ENCODE assay signal across 14 cellular contexts in genomic region chr15:39704684-39705083, GRCh38.
DNase-seq lines count a peak whose midpoint lies in the region; ATAC-seq and TF ChIP-seq lines count a peak whose summit lies in the region.
"Had no signal": no experiment of that assay in that cellular context is flagged by ENCODE, and none has a peak within 500 bp of the region (broad histone marks: within the 10 kb centered on the region; RNA-seq: fewer than 3 reads in every experiment).

No MANE protein-coding gene starts in this region.

- H2BK15ac ChIP-seq in H9 (ENCODE audit: low read depth, low read length) = no peak overlapping the region

- H3K79me2 ChIP-seq in H9 (ENCODE audit: insufficient read depth, low read length) = no peaks in the 10 kb centered on the region
- H3K79me2 ChIP-seq in neural progenitor cell (ENCODE audit: low read depth) = no peaks in the 10 kb centered on the region

- H3K4me1 ChIP-seq in H9 (ENCODE audit: insufficient read depth, low read length) = no peaks in the 10 kb centered on the region
- H3K4me1 ChIP-seq in neural progenitor cell = peaks cover 4% of the 10 kb centered on the region

- H3K27ac ChIP-seq in H9 (ENCODE audit: insufficient read length, low read depth, low read length) (no peak overlapping the region), neural progenitor cell (no peak overlapping the region)

- no peak overlapping the region for H4K91ac ChIP-seq in H9 (ENCODE audit: insufficient read length, low read depth, low read length)

- H3K14ac ChIP-seq in H9 (ENCODE audit: insufficient read depth, low read length) = no peak overlapping the region

- DNase-seq in H9 = no peak
- no peak for DNase-seq in WTC11 (ENCODE audit: low spot score)
- DNase-seq in fibroblast of pulmonary artery (ENCODE audit: low read depth) = peak; percentile 84
- DNase-seq in neural progenitor cell (ENCODE audit: low spot score) = no peak
- no peak for DNase-seq in dermis blood vessel endothelial cell
- DNase-seq in GM13977 (ENCODE audit: low spot score) = no peak
- no peak for DNase-seq in HEK293T (ENCODE audit: extremely low spot score)
- DNase-seq in NCI-H524 (lab: John Stamatoyannopoulos, UW) = no peak
- DNase-seq: activated CD8-positive, alpha-beta memory T cell treated with anti-CD3 and anti-CD28 coated beads for 24 hours; activated gamma-delta T cell treated with Interleukin-2 at 50 U/mL for 16 hours; islet precursor cell; NCI-H146; NCI-H526 treated with DMSO at 0.1 percent for 48 hours; stimulated activated naive CD8-positive, alpha-beta T cell treated with anti-CD3 and anti-CD28 coated beads, Interleukin-15, Interleukin-2, amounts not matched to agents 100 U/mL and 50 U/mL, for 24 hours had no signal

- POLR2A ChIA-PET in WTC11 (lab: Charles Lee) (interaction anchor here (0.6 kb wide), 1 partner anchor 52 kb away, joined by 3 read pairs; no protein-coding TSS in a partner anchor), HEK293T (lab: Yijun Ruan, JAX) (no interaction called here)

- H3K79me1 ChIP-seq in H9 (ENCODE audit: insufficient read depth, low read depth, low read length, poor library complexity, severe bottlenecking) = no peaks in the 10 kb centered on the region

- H3K27me3 Mint-ChIP-seq in H9 (ENCODE audit: low read depth) (no peaks in the 10 kb centered on the region), WTC11 (ENCODE audit: low read depth) (no peaks in the 10 kb centered on the region), neural progenitor cell (ENCODE audit: insufficient read depth, low read depth) (peaks cover 2% of the 10 kb centered on the region)

- in situ Hi-C loops in GM13977 (cut with MboI; ENCODE audit: low pct_unique_long_range_greater_than_20kb, low sequenced_read_pairs, unreplicated experiment) = no loop called here

- H3K27me3 ChIP-seq in H9 (ENCODE audit: insufficient read depth, low read length) (no peaks in the 10 kb centered on the region), neural progenitor cell (no peaks in the 10 kb centered on the region)

- no peak overlapping the region for H3K18ac ChIP-seq in H9 (ENCODE audit: insufficient read length, low read depth, low read length)

- no peak overlapping the region for H3T11ph ChIP-seq in H9 (ENCODE audit: low read length)

- no peak overlapping the region for H2BK20ac ChIP-seq in H9 (ENCODE audit: low read depth, low read length, poor library complexity, severe bottlenecking)

- peak overlapping the region in 2 of 3 experiments; percentile 6 to 95; a peak in 4 of 7 replicates for H3K27ac Mint-ChIP-seq in H9
- H3K27ac Mint-ChIP-seq in WTC11 = peak overlapping the region; percentile 50
- H3K27ac Mint-ChIP-seq in neural progenitor cell = peak overlapping the region; percentile 98

- no peak overlapping the region for H2BK5ac ChIP-seq in H9 (ENCODE audit: insufficient read length, low read length)

- no peak overlapping the region for H2BK12ac ChIP-seq in H9 (ENCODE audit: insufficient read length, low read depth, low read length)

- H3K4me2 ChIP-seq in H9 (ENCODE audit: insufficient read depth, insufficient read length, low read length) (no peak overlapping the region), neural progenitor cell (no peak overlapping the region)

- CTCF ChIA-PET in WTC11 (lab: Charles Lee) (interaction anchor here (1.5 kb wide), 1 partner anchor 52 kb away, joined by 9 read pairs; no protein-coding TSS in a partner anchor), HEK293T (lab: Yijun Ruan, JAX) (interaction anchor here (0.6 kb wide), 1 partner anchor 18 kb away, joined by 3 read pairs; no protein-coding TSS in a partner anchor)

- H3K23me2 ChIP-seq in H9 (ENCODE audit: insufficient read length, low read depth, low read length, poor library complexity, severe bottlenecking) = no peaks in the 10 kb centered on the region

- H3K4me3 ChIP-seq in fibroblast of pulmonary artery (replicated peaks; ENCODE audit: low read depth, low read length) (no peak overlapping the region), neural progenitor cell (no peak overlapping the region)

- H4K8ac ChIP-seq in H9 (replicated peaks; ENCODE audit: insufficient read length, low read depth, low read length) = no peak overlapping the region

- no peak overlapping the region for H2AK5ac ChIP-seq in H9 (ENCODE audit: insufficient read length, low read length)

- H3K36me3 Mint-ChIP-seq in H9 (ENCODE audit: insufficient read depth in 1 of 3, low read depth in 3 of 3) (no peaks in the 10 kb centered on the region), WTC11 (no peaks in the 10 kb centered on the region), neural progenitor cell (no peaks in the 10 kb centered on the region)

- H3K4me1 Mint-ChIP-seq in H9 = peaks cover 12 to 14% of the 10 kb centered on the region in 2 experiments
- peaks cover 8% of the 10 kb centered on the region for H3K4me1 Mint-ChIP-seq in WTC11
- H3K4me1 Mint-ChIP-seq in neural progenitor cell = peaks cover 27% of the 10 kb centered on the region

- no peak overlapping the region for H2BK120ac ChIP-seq in H9 (ENCODE audit: low read depth, low read length, poor library complexity, severe bottlenecking)

- no peaks in the 10 kb centered on the region for H4K20me1 ChIP-seq in H9 (ENCODE audit: control insufficient read depth, insufficient read depth, insufficient read length)
- no peaks in the 10 kb centered on the region for H4K20me1 ChIP-seq in neural progenitor cell (ENCODE audit: low read depth)

- ATAC-seq in WTC11 = peak; percentile 46
- ATAC-seq: stimulated activated naive CD8-positive, alpha-beta T cell treated with anti-CD3 and anti-CD28 coated beads, Interleukin-15, Interleukin-2, amounts not matched to agents 100 U/mL and 50 U/mL, for 24 hours had no signal

- H3K56ac ChIP-seq in H9 (ENCODE audit: insufficient read length, low read depth, low read length) = no peak overlapping the region

- H3K23ac ChIP-seq in H9 (ENCODE audit: insufficient read length, low read depth, low read length) = no peak overlapping the region

- H3K4me3 Mint-ChIP-seq in H9 = no peak overlapping the region
- H3K4me3 Mint-ChIP-seq in WTC11 = no peak overlapping the region
- H3K4me3 Mint-ChIP-seq in neural progenitor cell = peak overlapping the region; percentile 9

- WGBS in H9 (ENCODE audit: extremely low coverage, insufficient read length, low lambda C conversion rate) = no CpG with 5 or more reads among the region's 1 CpG

- H4K5ac ChIP-seq in H9 (ENCODE audit: insufficient read length, low read depth, low read length) = no peak overlapping the region

- H3K9ac ChIP-seq in H9 (ENCODE audit: extremely low read depth, insufficient read length, low read length) (no peak overlapping the region), neural progenitor cell (no peak overlapping the region)

- no peak overlapping the region for H3K4ac ChIP-seq in H9 (ENCODE audit: low read depth, low read length)

- H3F3A ChIP-seq in neural progenitor cell (ENCODE audit: low read depth) = peaks cover 10% of the 10 kb centered on the region

- no peaks in the 10 kb centered on the region for H3K36me3 ChIP-seq in neural progenitor cell

- H2AFZ ChIP-seq in H9 (ENCODE audit: low read length) (no peak overlapping the region), neural progenitor cell (replicated peaks) (no peak overlapping the region)

- H3K9me3 ChIP-seq in H9 (ENCODE audit: control insufficient read depth, low read depth, low read length) (no peaks in the 10 kb centered on the region), neural progenitor cell (ENCODE audit: low read depth) (no peaks in the 10 kb centered on the region)

- TF ChIP-seq CTCF in H9 (conservative IDR thresholded peaks at IDR 0.05) (no peak), WTC11 (IDR thresholded peaks at IDR 0.05) (no peak), fibroblast of pulmonary artery (IDR thresholded peaks at IDR 0.05; ENCODE audit: low read length, missing control alignments) (no peak), neural progenitor cell (IDR thresholded peaks at IDR 0.05) (no peak), GM13977 (IDR thresholded peaks at IDR 0.05; ENCODE audit: extremely low read depth, insufficient read depth, missing control alignments) (no peak)

- H3K9me3 Mint-ChIP-seq in H9 (no peaks in the 10 kb centered on the region), WTC11 (0 out of 2 replicates have a peak, but pooled peaks cover under 1% of the 10 kb centered on the region), neural progenitor cell (peaks cover 1% of the 10 kb centered on the region)

TF ChIP-seq in HEK293T, 16 proteins besides CTCF, POLR2A, EP300 and RAD21:
- TF ChIP-seq SUZ12 (IDR thresholded peaks at IDR 0.05) = no peak
- TF ChIP-seq NFRKB (IDR thresholded peaks at IDR 0.05) = no peak
- TF ChIP-seq ARNT (IDR thresholded peaks at IDR 0.05) = no peak
- no peak for TF ChIP-seq HDGF (IDR thresholded peaks at IDR 0.05; ENCODE audit: borderline replicate concordance)
- no peak for TF ChIP-seq ZNF384 (IDR thresholded peaks at IDR 0.05)
- TF ChIP-seq FOXK2 (IDR thresholded peaks at IDR 0.05) = no peak
- TF ChIP-seq TARDBP (IDR thresholded peaks at IDR 0.05) = no peak
- TF ChIP-seq CTBP1 (IDR thresholded peaks at IDR 0.05; ENCODE audit: borderline replicate concordance) = no peak
- TF ChIP-seq FOXM1 (IDR thresholded peaks at IDR 0.05; ENCODE audit: borderline replicate concordance) = no peak
- no peak for TF ChIP-seq FOXA1 (IDR thresholded peaks at IDR 0.05)
- no peak for TF ChIP-seq BHLHE40 (IDR thresholded peaks at IDR 0.05; ENCODE audit: borderline replicate concordance)
- TF ChIP-seq LEF1 (IDR thresholded peaks at IDR 0.05; ENCODE audit: borderline replicate concordance) = no peak
- no peak for TF ChIP-seq L3MBTL2 (conservative IDR thresholded peaks at IDR 0.05)
- no peak for TF ChIP-seq SP1 (IDR thresholded peaks at IDR 0.05)
- no peak for TF ChIP-seq ELF4 (IDR thresholded peaks at IDR 0.05)
- no peak for TF ChIP-seq PKNOX1 (IDR thresholded peaks at IDR 0.05)
